In genomic region chrX:129769467-129770154, GRCh38 we compare ENCODE assay signal across 1 cellular context.
TF ChIP-seq lines count a peak whose summit lies in the region.

No MANE protein-coding gene starts in this region.

TF ChIP-seq in GM23338, 12 proteins besides CTCF, POLR2A, EP300 and RAD21 (continued from another document):
- no peak for TF ChIP-seq ZNF462 (CRISPR knock-in tag; IDR thresholded peaks at IDR 0.05)
- no peak for TF ChIP-seq EZH2phosphoT487 (IDR thresholded peaks at IDR 0.05; ENCODE audit: unreplicated experiment)
- no peak for TF ChIP-seq STAT1 (IDR thresholded peaks at IDR 0.05; ENCODE audit: unreplicated experiment)
- TF ChIP-seq EZH2 (IDR thresholded peaks at IDR 0.05; ENCODE audit: low read depth, unreplicated experiment) = no peak
- TF ChIP-seq CREB1 (CRISPR knock-in tag; IDR thresholded peaks at IDR 0.05; ENCODE audit: low read depth) = no peak
- no peak for TF ChIP-seq ZNF331 (CRISPR knock-in tag; IDR thresholded peaks at IDR 0.05; ENCODE audit: low read depth)
TF ChIP-seq in GM23338: peak in this region for 0.
